ENCODE assay signal across 1 cellular context in genomic region chr17:82859431-82860403, GRCh38.
TF ChIP-seq lines count a peak whose summit lies in the region.

No MANE protein-coding gene starts in this region.

TF ChIP-seq in K562, 482 proteins besides CTCF, POLR2A, EP300 and RAD21 (continued from another document and continues in another):
- TF ChIP-seq KAT7 (CRISPR knock-in tag; IDR thresholded peaks at IDR 0.05; ENCODE audit: borderline replicate concordance) (no peak), DNMT1 (IDR thresholded peaks at IDR 0.05) (no peak), PHTF2 (CRISPR knock-in tag; IDR thresholded peaks at IDR 0.05) (no peak), ZNF592 (IDR thresholded peaks at IDR 0.05) (peak; percentile 94), ZNF395 (CRISPR knock-in tag; IDR thresholded peaks at IDR 0.05) (peak; percentile 67; the same call in 1 of the 2 replicates), GTF2E2 (tag; IDR thresholded peaks at IDR 0.05) (0 out of 2 replicates have a peak, but pooled peaks have one; percentile 37), RERE (CRISPR knock-in tag; IDR thresholded peaks at IDR 0.05; ENCODE audit: borderline replicate concordance) (no peak), USF2 (CRISPR knock-in tag; IDR thresholded peaks at IDR 0.05) (no peak), ZBTB33 (CRISPR knock-in tag; IDR thresholded peaks at IDR 0.05) (peak; percentile 96), CHD1 (IDR thresholded peaks at IDR 0.05; ENCODE audit: low read length) (no peak), ELF1 (tag; IDR thresholded peaks at IDR 0.05) (peak; percentile 48), ZBTB40 (IDR thresholded peaks at IDR 0.05) (no peak), ZBTB40 (CRISPR knock-in tag; IDR thresholded peaks at IDR 0.05) (no peak), HNRNPK (IDR thresholded peaks at IDR 0.05; ENCODE audit: low read depth, low read length, poor library complexity, severe bottlenecking) (no peak), SMAD4 (CRISPR knock-in tag; conservative IDR thresholded peaks at IDR 0.05) (0 out of 2 replicates have a peak, but pooled peaks have one; percentile 48), FOSL1 (tag; conservative IDR thresholded peaks at IDR 0.05) (peak; percentile 68), DPF2 (IDR thresholded peaks at IDR 0.05) (peak; percentile 62; the same call in 1 of the 2 replicates), CCNT2 (IDR thresholded peaks at IDR 0.05; ENCODE audit: borderline replicate concordance, extremely low read depth, insufficient read length, low read depth, low read length) (no peak), PHF21A (IDR thresholded peaks at IDR 0.05; ENCODE audit: borderline replicate concordance, low read depth) (no peak), HMG20A (CRISPR knock-in tag; conservative IDR thresholded peaks at IDR 0.05) (no peak), PTRF (tag; IDR thresholded peaks at IDR 0.05) (no peak), CBFA2T2 (conservative IDR thresholded peaks at IDR 0.05) (no peak), HIVEP1 (CRISPR knock-in tag; IDR thresholded peaks at IDR 0.05) (no peak), ZNF140 (CRISPR knock-in tag; IDR thresholded peaks at IDR 0.05) (no peak), E2F5 (CRISPR knock-in tag; IDR thresholded peaks at IDR 0.05) (no peak), NR2C1 (IDR thresholded peaks at IDR 0.05) (no peak), NR2C1 (tag; IDR thresholded peaks at IDR 0.05) (peak; percentile 72), DLX4 (CRISPR knock-in tag; IDR thresholded peaks at IDR 0.05) (no peak), E2F6 (IDR thresholded peaks at IDR 0.05; ENCODE audit: borderline replicate concordance in 1 of 2, extremely low read depth in 1 of 2, insufficient read depth in 1 of 2, insufficient read length in 1 of 2, low read depth in 1 of 2, low read length in 1 of 2, poor library complexity in 1 of 2, severe bottlenecking in 1 of 2) (peak in 1 of 2 experiments; percentile 38)
